8 cellular contexts compared by ENCODE assay signal in genomic region chr9:96071245-96072124, GRCh38.
DNase-seq lines count a peak whose midpoint lies in the region; ATAC-seq and TF ChIP-seq lines count a peak whose summit lies in the region.

No MANE protein-coding gene starts in this region.

- H3K36me3 ChIP-seq in mesendoderm (ENCODE audit: control insufficient read depth, insufficient read depth, low read length) (no peaks in the 10 kb centered on the region), gastroesophageal sphincter (no peaks in the 10 kb centered on the region)

- no peaks in the 10 kb centered on the region for H3K79me1 ChIP-seq in mesendoderm (ENCODE audit: low read length)

- H3K56ac ChIP-seq in mesendoderm (ENCODE audit: low read length), result no peak overlapping the region

- no peak overlapping the region for H2BK5ac ChIP-seq in mesendoderm (ENCODE audit: low read length)

- H2BK15ac ChIP-seq in mesendoderm (replicated peaks; ENCODE audit: low read depth), result no peak overlapping the region

- H3K23ac ChIP-seq in mesendoderm (ENCODE audit: low read length), result no peak overlapping the region

- H3K4ac ChIP-seq in mesendoderm (ENCODE audit: low read depth, low read length), result no peak overlapping the region

- H3K79me2 ChIP-seq in mesendoderm (ENCODE audit: control insufficient read depth, insufficient read depth, low read length), result no peaks in the 10 kb centered on the region

- H4K5ac ChIP-seq in mesendoderm (ENCODE audit: low read length), result no peak overlapping the region

- no peak overlapping the region for H2BK120ac ChIP-seq in mesendoderm (ENCODE audit: low read depth, low read length)

- H3K4me3 ChIP-seq in mesendoderm (ENCODE audit: low read length) (no peak overlapping the region), gastroesophageal sphincter (no peak overlapping the region)

- TF ChIP-seq POLR2A in gastroesophageal sphincter (IDR thresholded peaks at IDR 0.05), result no peak

- peak; percentile 41 to 48 for ATAC-seq in left cardiac atrium
- ATAC-seq in left ventricle myocardium superior, result no peak
- ATAC-seq in GM21825 (IDR thresholded peaks at IDR 0.05; ENCODE audit: unreplicated experiment), result no peak
- no peak for ATAC-seq in gastroesophageal sphincter

- DNase-seq in left cardiac atrium (no peak), left ventricle myocardium superior (no peak), NAMALWA (ENCODE audit: low spot score) (peak; percentile 60), cerebellar cortex (ENCODE audit: low spot score) (peak; percentile 24), mesendoderm (peak; percentile 69), NCI-H187 treated with DMSO at 0.1 percent for 48 hours (lab: John Stamatoyannopoulos, UW) (no peak)

- intact Hi-C loops in left cardiac atrium (cut with DNase I), result no loop called here
- intact Hi-C loops in left ventricle myocardium superior (cut with micrococcal nuclease), result no loop called here

- H2AK5ac ChIP-seq in mesendoderm (ENCODE audit: low read length), result no peak overlapping the region

- TF ChIP-seq EP300 in gastroesophageal sphincter (IDR thresholded peaks at IDR 0.05), result no peak

- H3K27ac ChIP-seq in mesendoderm (ENCODE audit: low read depth, low read length), result no peak overlapping the region
- H3K27ac ChIP-seq in gastroesophageal sphincter, result no peak overlapping the region

- H3K27me3 ChIP-seq in mesendoderm (ENCODE audit: insufficient read depth, low read length, poor library complexity) (no peaks in the 10 kb centered on the region), gastroesophageal sphincter (no peaks in the 10 kb centered on the region)

- no peak overlapping the region for H3K18ac ChIP-seq in mesendoderm (ENCODE audit: low read length)

- no peaks in the 10 kb centered on the region for H3K4me1 ChIP-seq in mesendoderm (ENCODE audit: control insufficient read depth, low read depth, low read length)
- peaks cover 0 to 21% (median 0%) of the 10 kb centered on the region in 3 donors for H3K4me1 ChIP-seq in gastroesophageal sphincter

- no peak overlapping the region for H3K9ac ChIP-seq in mesendoderm (ENCODE audit: low read length)

- no CpG with 5 or more reads among the region's 6 CpGs for WGBS in mesendoderm (ENCODE audit: extremely low coverage, insufficient coverage, low lambda C conversion rate)
- 70 to 86% methylated on average over 4 of the region's 6 CpGs for WGBS in gastroesophageal sphincter (ENCODE audit: low coverage in 1 of 2), 2 donors

- no peak overlapping the region for H3K4me2 ChIP-seq in mesendoderm (ENCODE audit: low read length)

- no peaks in the 10 kb centered on the region for H3K9me3 ChIP-seq in gastroesophageal sphincter

- TF ChIP-seq CTCF in gastroesophageal sphincter (IDR thresholded peaks at IDR 0.05), result peak in 2 of 4 experiments; percentile 31 to 39

- H4K8ac ChIP-seq in mesendoderm (ENCODE audit: low read depth, low read length), result no peak overlapping the region

Comparison
In these comparisons a context has a peak if more than half of its experiments do, and no peak if none do; other contexts are left out.
1. ATAC-seq: peak in left cardiac atrium (2 of 2); none in left ventricle myocardium superior (single experiment), GM21825 (single experiment) and gastroesophageal sphincter (single experiment).
2. DNase-seq: peak in NAMALWA (single experiment), cerebellar cortex (single experiment) and mesendoderm (single experiment); none in left cardiac atrium (single experiment), left ventricle myocardium superior (single experiment) and NCI-H187 treated with DMSO at 0.1 percent for 48 hours (single experiment).